In genomic region chr16:51820176-51820575, GRCh38 we compare ENCODE assay signal across 18 cellular contexts.
"Had no signal": no experiment of that assay in that cellular context is flagged by ENCODE, and none has a peak within 500 bp of the region (broad histone marks: within the 10 kb centered on the region; RNA-seq: fewer than 3 reads in every experiment).

No MANE protein-coding gene starts in this region.

- H3K36me3 ChIP-seq: colonic mucosa, lower lobe of right lung, neutrophil, pancreas, right lobe of liver, tibial artery had no signal

- H3K4me3 ChIP-seq: colonic mucosa, lower lobe of right lung, pancreas, right lobe of liver, testis, tibial artery had no signal

- H3K4me1 ChIP-seq: colonic mucosa, foreskin keratinocyte, lower lobe of right lung, pancreas, right lobe of liver, testis had no signal

- DNase-seq: colonic mucosa; effector CD8-positive, alpha-beta T cell; endodermal cell; foreskin keratinocyte; immature natural killer cell; left ventricle myocardium superior; lower lobe of right lung; natural killer cell; pancreas; right lobe of liver; small intestine; stimulated activated CD4-positive, alpha-beta T cell treated with anti-CD3 and anti-CD28 coated beads, Interleukin-15, amount 100 ng/mL, for 24 hours; stimulated activated CD4-positive, alpha-beta T cell treated with anti-CD3 and anti-CD28 coated beads, Interleukin-2, amount 100 ng/mL, for 48 hours; stimulated activated naive B cell treated with anti-CD40 and anti-IgM and Interleukin-4, amounts not matched to agents 10 μg/mL and 1 μg/mL and 100 μg/mL, for 72 hours; testis; tibial artery had no signal

- H3K9me3 ChIP-seq: colonic mucosa, lower lobe of right lung, neutrophil, pancreas, right lobe of liver, testis, tibial artery had no signal

- H3K27ac ChIP-seq: colonic mucosa, epithelial cell of prostate, foreskin keratinocyte, lower lobe of right lung, neutrophil, pancreas, right lobe of liver, tibial artery had no signal

- H3K27me3 ChIP-seq: colonic mucosa, neutrophil, pancreas, right lobe of liver, testis, tibial artery had no signal
